Comparison of ENCODE assay signal across 18 cellular contexts in genomic region chr2:177683473-177684069, GRCh38.
"Had no signal": no experiment of that assay in that cellular context is flagged by ENCODE, and none has a peak within 500 bp of the region (broad histone marks: within the 10 kb centered on the region; RNA-seq: fewer than 3 reads in every experiment).

No MANE protein-coding gene starts in this region.

- H3K9me3 Mint-ChIP-seq: IgD-negative memory B cell had no signal

- ATAC-seq: SK-N-SH treated with all-trans-retinoic acid at 6 μM for 48 hours had no signal

- H3K4me1 Mint-ChIP-seq: IgD-negative memory B cell had no signal

- H3K27ac ChIP-seq: RWPE1 had no signal

- DNase-seq: KBM-7, MV-4-11, NCI-H1048, NCI-H1105, NCI-H1417, NCI-H1436 treated with DMSO at 0.1 percent for 48 hours, NCI-H1694, NCI-H187 treated with DMSO at 0.1 percent for 48 hours, NCI-H2029 treated with DMSO at 0.1 percent for 48 hours, NCI-H2171 treated with DMSO at 0.1 percent for 48 hours, NCI-H345, NCI-H524, NCI-H526 treated with DMSO at 0.1 percent for 48 hours, NCI-H748 treated with DMSO at 0.1 percent for 48 hours, SHP77 had no signal

- H3K27ac Mint-ChIP-seq: IgD-negative memory B cell had no signal
